In the genomic region with DNA sequence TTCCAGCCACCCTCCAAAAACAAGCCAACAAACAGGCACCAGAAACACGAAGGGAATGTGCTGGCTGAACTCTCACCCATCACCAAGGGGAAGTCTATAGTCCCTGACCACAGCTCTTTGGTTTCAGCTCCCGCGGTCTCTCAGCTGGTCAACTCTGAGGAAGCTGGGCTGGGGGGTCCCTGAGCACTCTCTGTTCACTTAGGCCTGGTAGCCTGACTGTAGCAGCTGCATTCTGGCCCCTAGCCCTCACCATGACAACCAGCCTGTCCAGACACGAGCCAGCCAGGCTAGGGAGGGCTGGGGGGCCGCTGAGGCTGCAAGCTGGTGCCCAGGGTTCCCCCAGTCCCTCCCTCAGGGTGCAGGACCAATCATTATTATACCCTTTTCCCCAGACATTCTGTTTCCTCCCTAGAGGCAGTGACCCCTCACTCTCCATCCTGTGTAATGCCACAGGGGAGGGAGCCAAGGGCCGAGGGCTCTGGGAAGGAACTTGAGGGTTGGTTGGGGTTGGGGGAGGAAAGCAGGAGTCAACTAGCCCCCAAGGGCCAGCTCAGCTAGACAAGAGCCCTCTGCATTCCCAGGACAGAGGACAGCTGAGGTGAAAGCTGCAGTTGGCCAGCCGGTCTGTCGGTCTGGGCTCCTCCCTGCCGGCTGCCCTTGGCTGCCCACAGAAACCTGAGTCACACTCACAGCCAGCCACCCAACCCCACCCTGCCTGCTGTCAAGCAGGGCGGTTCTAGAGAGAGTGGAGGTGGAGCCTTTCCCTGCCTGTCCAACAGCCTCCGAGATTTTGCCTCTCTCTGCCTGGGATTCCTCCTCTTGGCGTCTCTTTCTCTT, we compare ENCODE assay signal across 8 cellular contexts. TPM values are rescaled to one million over a fixed set of nuclear protein-coding genes. Genes with fewer than 3 reads are reported as not detected.
DNase-seq lines count a peak whose midpoint lies in the region; TF ChIP-seq lines count a peak whose summit lies in the region.

No MANE protein-coding gene starts in this region.

- DNase-seq in CD8-positive, alpha-beta memory T cell: peak; percentile 51 to 86 (median 66)
- peak; percentile 83 for DNase-seq in GM20000 (ENCODE audit: low spot score)
- peak; percentile 98 for DNase-seq in HT1080 (ENCODE audit: low read depth)
- peak; percentile 87 for DNase-seq in NOMO-1 treated with dmso at 0.1 percent for 144 hours (lab: John Stamatoyannopoulos, UW; ENCODE audit: unreplicated experiment)
- peak; percentile 62 for DNase-seq in activated T-cell treated with anti-CD3 and anti-CD28 coated beads for 1 hour (ENCODE audit: low read depth)
- peak; percentile 72 for DNase-seq in endothelial cell (ENCODE audit: low spot score)
- DNase-seq in midbrain (lab: John Stamatoyannopoulos, UW): peak; percentile 80
- peak; percentile 84 for DNase-seq in stimulated activated CD8-positive, alpha-beta memory T cell treated with anti-CD3 and anti-CD28 coated beads, Interleukin-4, amount 100 ng/mL, for 48 hours

- H3K27ac ChIP-seq in CD8-positive, alpha-beta memory T cell (ENCODE audit: low read depth, low read length): peak overlapping the region; percentile 87

- POLR2A ChIA-PET in CD8-positive, alpha-beta memory T cell (lab: Charles Lee): interaction anchor here (0.5 to 4.0 kb wide), 9 partner anchors 10 to 173 kb away, joined by 3 to 43 read pairs (median 9); partner anchors contain the start of genes SH3D21 and THRAP3

- H3K4me1 ChIP-seq in CD8-positive, alpha-beta memory T cell (ENCODE audit: insufficient read depth, low read length): peaks cover 66% of the 10 kb centered on the region

- H3K27ac Mint-ChIP-seq in CD8-positive, alpha-beta memory T cell: peak overlapping the region; percentile 98 to 100 (median 99)
- peak overlapping the region; percentile 89 for H3K27ac Mint-ChIP-seq in endothelial cell (ENCODE audit: unreplicated experiment)

- no peak for TF ChIP-seq CTCF in GM20000 (IDR thresholded peaks at IDR 0.05; ENCODE audit: extremely low read depth, missing control alignments)
- no peak for TF ChIP-seq CTCF in endothelial cell (IDR thresholded peaks at IDR 0.05; ENCODE audit: unreplicated experiment)

- no peaks in the 10 kb centered on the region for H3K36me3 ChIP-seq in CD8-positive, alpha-beta memory T cell (ENCODE audit: insufficient read depth, low read length)

- CTCF ChIA-PET in CD8-positive, alpha-beta memory T cell (lab: Charles Lee): interaction anchor here (0.6 to 4.2 kb wide), 31 partner anchors 7 to 1145 kb away, joined by 3 to 190 read pairs (median 5); partner anchors contain the start of genes LSM10 and THRAP3

- peaks cover 70 to 84% (median 76%) of the 10 kb centered on the region in 3 donors for H3K4me1 Mint-ChIP-seq in CD8-positive, alpha-beta memory T cell
- H3K4me1 Mint-ChIP-seq in endothelial cell (ENCODE audit: unreplicated experiment): peaks cover 31% of the 10 kb centered on the region

- no peaks in the 10 kb centered on the region for H3K9me3 Mint-ChIP-seq in CD8-positive, alpha-beta memory T cell
- no peaks in the 10 kb centered on the region for H3K9me3 Mint-ChIP-seq in endothelial cell (ENCODE audit: unreplicated experiment)

- H3K4me3 ChIP-seq in CD8-positive, alpha-beta memory T cell (ENCODE audit: low read length): peak overlapping the region; percentile 6

- H3K36me3 Mint-ChIP-seq in CD8-positive, alpha-beta memory T cell: peaks cover 0 to 10% (median 2%) of the 10 kb centered on the region in 3 donors
- H3K36me3 Mint-ChIP-seq in endothelial cell (ENCODE audit: low read depth, unreplicated experiment): peaks cover 11% of the 10 kb centered on the region

- H3K27me3 ChIP-seq in CD8-positive, alpha-beta memory T cell (ENCODE audit: insufficient read depth, low read length, poor library complexity, severe bottlenecking): no peaks in the 10 kb centered on the region

- peak overlapping the region; percentile 95 to 100 (median 99) for H3K4me3 Mint-ChIP-seq in CD8-positive, alpha-beta memory T cell
- peak overlapping the region; percentile 95 for H3K4me3 Mint-ChIP-seq in endothelial cell (ENCODE audit: unreplicated experiment)

- H3K9me3 ChIP-seq in CD8-positive, alpha-beta memory T cell (ENCODE audit: low read length): no peaks in the 10 kb centered on the region

- H3K27me3 Mint-ChIP-seq in CD8-positive, alpha-beta memory T cell: peaks cover 0 to 1% of the 10 kb centered on the region in 2 donors
- H3K27me3 Mint-ChIP-seq in endothelial cell (ENCODE audit: unreplicated experiment): peaks cover 15% of the 10 kb centered on the region

RNA-seq across cellular contexts. Expression of gene TRAPPC3, which starts 1.2 kb away (rescaled TPM):
- 10 to 100 TPM; 61.7 to 63.1 TPM for total RNA-seq in CD8-positive, alpha-beta memory T cell
- 117 TPM for polyA plus RNA-seq in CD8-positive, alpha-beta memory T cell
- total RNA-seq in HT1080 (2014; rRNA removed; shearing (Covaris generic)): 97.2 and 112 TPM in 2 replicates
- 141 and 145 TPM in 2 replicates for polyA plus RNA-seq in HT1080 (2015; cell fraction: cytosol; rRNA removed)
- polyA plus RNA-seq in HT1080 (2015; cell fraction: nucleus; rRNA removed): 75.1 and 98.2 TPM in 2 replicates
- 50.7 TPM for total RNA-seq in endothelial cell (ENCODE audit: unreplicated experiment)

RNA-seq across cellular contexts. Expression of gene MAP7D1, which starts 5.4 kb away (rescaled TPM):
- total RNA-seq in CD8-positive, alpha-beta memory T cell: 100 to 1,000 TPM; 183 to 185 TPM
- polyA plus RNA-seq in CD8-positive, alpha-beta memory T cell: 55.4 TPM
- total RNA-seq in HT1080 (2014; rRNA removed; shearing (Covaris generic)): 200 and 234 TPM in 2 replicates
- polyA plus RNA-seq in HT1080 (2015; cell fraction: cytosol; rRNA removed): 173 and 193 TPM in 2 replicates
- polyA plus RNA-seq in HT1080 (2015; cell fraction: nucleus; rRNA removed): 131 and 147 TPM in 2 replicates
- total RNA-seq in endothelial cell (ENCODE audit: unreplicated experiment): 189 TPM

RNA-seq across cellular contexts. Expression of gene COL8A2, which starts 25.5 kb away (rescaled TPM):
- under 1 TPM; 0.07 to 0.18 TPM for total RNA-seq in CD8-positive, alpha-beta memory T cell
- not detected for polyA plus RNA-seq in CD8-positive, alpha-beta memory T cell
- 1.2 and 1.5 TPM in 2 replicates for total RNA-seq in HT1080 (2014; rRNA removed; shearing (Covaris generic))
- polyA plus RNA-seq in HT1080 (2015; cell fraction: cytosol; rRNA removed): 1.1 TPM in 2 replicates
- polyA plus RNA-seq in HT1080 (2015; cell fraction: nucleus; rRNA removed): 2.8 and 2.9 TPM in 2 replicates
- 0.13 TPM for total RNA-seq in endothelial cell (ENCODE audit: unreplicated experiment)

Comparison
In these comparisons a context has a peak if more than half of its experiments do, and no peak if none do; other contexts are left out.
1. Peak in every context shown above with its lines: DNase-seq, H3K4me3 ChIP-seq and H3K27ac ChIP-seq.